ENCODE assay signal across 32 cellular contexts in the genomic region with DNA sequence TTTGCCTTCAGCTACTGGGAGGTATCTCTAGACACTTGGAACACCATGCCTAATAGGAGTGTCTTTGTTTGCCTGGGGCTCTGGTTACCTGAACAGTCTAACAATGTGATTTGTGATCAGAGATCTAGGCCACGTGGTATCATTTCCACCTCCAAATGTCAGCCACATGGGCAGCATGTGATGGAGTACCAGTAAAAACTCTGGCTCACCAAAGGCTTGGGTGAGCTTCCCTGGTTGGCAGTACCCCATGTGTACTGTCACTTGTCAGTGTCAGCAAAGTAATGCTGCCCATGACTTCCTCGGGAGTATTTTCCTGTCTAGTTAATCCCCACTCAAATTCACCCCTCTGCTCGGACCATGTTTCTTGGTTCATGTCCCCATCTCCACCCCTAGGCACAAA.
"Had no signal": no experiment of that assay in that cellular context is flagged by ENCODE, and none has a peak within 500 bp of the region (broad histone marks: within the 10 kb centered on the region; RNA-seq: fewer than 3 reads in every experiment).

No MANE protein-coding gene starts in this region.

- H3K27me3 ChIP-seq: adrenal gland, body of pancreas, cardiac muscle cell had no signal

- H3K4me3 Mint-ChIP-seq: activated CD4-positive, alpha-beta memory T cell treated with anti-CD3 and anti-CD28 coated beads for 36 hours; activated CD4-positive, alpha-beta T cell treated with anti-CD3 and anti-CD28 coated beads for 36 hours; activated CD4-positive, alpha-beta T cell treated with anti-CD3 and anti-CD28 coated beads, Interleukin-2, amount 10 ng/mL, durations not matched to agents 24 days and 14 days; activated CD8-positive, alpha-beta memory T cell treated with anti-CD3 and anti-CD28 coated beads, Interleukin-2, amount 10 ng/mL, durations not matched to agents 7 days and 5 days; activated CD8-positive, alpha-beta T cell treated with anti-CD3 and anti-CD28 coated beads, Interleukin-2, amount 10 ng/mL, durations not matched to agents 7 days and 5 days; activated naive CD4-positive, alpha-beta T cell treated with anti-CD3 and anti-CD28 coated beads for 36 hours; activated naive CD4-positive, alpha-beta T cell treated with anti-CD3 and anti-CD28 coated beads, Interleukin-2, amount 50 U/mL, for 24 hours; activated naive CD8-positive, alpha-beta T cell treated with anti-CD3 and anti-CD28 coated beads for 36 hours; activated naive CD8-positive, alpha-beta T cell treated with anti-CD3 and anti-CD28 coated beads, Interleukin-2, amount 50 U/mL, for 24 hours; activated T-helper 1 cell treated with anti-CD3 and anti-CD28 coated beads, Interleukin-12 subunit alpha, Interleukin-12 subunit beta, Interleukin-2, Interleukin-4 antibody, amounts not matched to agents 30 ng/mL and 10 ng/mL and 1 ng/mL, durations not matched to agents 14 hours and 24 hours and 36 hours; central memory CD8-positive, alpha-beta T cell; dendritic cell treated with granulocyte-macrophage colony-stimulating factor and Interleukin-4, amounts not matched to agents 40 ng/mL and 50 ng/mL, for 4 days had no signal

- ATAC-seq: activated CD4-positive, alpha-beta T cell treated with anti-CD3 and anti-CD28 coated beads for 36 hours; activated CD8-positive, alpha-beta memory T cell treated with anti-CD3 and anti-CD28 coated beads, Interleukin-2, amount 10 ng/mL, durations not matched to agents 7 days and 5 days; activated CD8-positive, alpha-beta T cell treated with anti-CD3 and anti-CD28 coated beads, Interleukin-2, amount 10 ng/mL, durations not matched to agents 7 days and 5 days; activated naive CD8-positive, alpha-beta T cell treated with anti-CD3 and anti-CD28 coated beads, Interleukin-2, amount 50 U/mL, for 24 hours; body of pancreas; foreskin keratinocyte; gastroesophageal sphincter had no signal

- H3K27ac Mint-ChIP-seq: activated CD4-positive, alpha-beta memory T cell treated with anti-CD3 and anti-CD28 coated beads for 36 hours; activated CD4-positive, alpha-beta T cell treated with anti-CD3 and anti-CD28 coated beads for 36 hours; activated CD4-positive, alpha-beta T cell treated with anti-CD3 and anti-CD28 coated beads, Interleukin-2, amount 10 ng/mL, durations not matched to agents 24 days and 14 days; activated CD8-positive, alpha-beta memory T cell treated with anti-CD3 and anti-CD28 coated beads, Interleukin-2, amount 10 ng/mL, durations not matched to agents 7 days and 5 days; activated CD8-positive, alpha-beta T cell treated with anti-CD3 and anti-CD28 coated beads, Interleukin-2, amount 10 ng/mL, durations not matched to agents 7 days and 5 days; activated naive CD4-positive, alpha-beta T cell treated with anti-CD3 and anti-CD28 coated beads for 36 hours; activated naive CD4-positive, alpha-beta T cell treated with anti-CD3 and anti-CD28 coated beads, Interleukin-2, amount 50 U/mL, for 24 hours; activated naive CD8-positive, alpha-beta T cell treated with anti-CD3 and anti-CD28 coated beads for 36 hours; activated naive CD8-positive, alpha-beta T cell treated with anti-CD3 and anti-CD28 coated beads, Interleukin-2, amount 50 U/mL, for 24 hours; activated T-helper 1 cell treated with anti-CD3 and anti-CD28 coated beads, Interleukin-12 subunit alpha, Interleukin-12 subunit beta, Interleukin-2, Interleukin-4 antibody, amounts not matched to agents 30 ng/mL and 10 ng/mL and 1 ng/mL, durations not matched to agents 14 hours and 24 hours and 36 hours; activated T-helper 2 cell treated with anti-CD3 and anti-CD28 coated beads, Interferon-gamma antibody, Interleukin-2, Interleukin-4, amounts not matched to agents 10 μg/mL and 5 μg/mL and 100 μg/mL, durations not matched to agents 14 hours and 24 hours and 36 hours; dendritic cell treated with granulocyte-macrophage colony-stimulating factor and Interleukin-4, amounts not matched to agents 40 ng/mL and 50 ng/mL, for 4 days had no signal

- H3K36me3 Mint-ChIP-seq: activated CD4-positive, alpha-beta memory T cell treated with anti-CD3 and anti-CD28 coated beads for 36 hours; activated CD8-positive, alpha-beta memory T cell treated with anti-CD3 and anti-CD28 coated beads, Interleukin-2, amount 10 ng/mL, durations not matched to agents 7 days and 5 days; activated naive CD4-positive, alpha-beta T cell treated with anti-CD3 and anti-CD28 coated beads, Interleukin-2, amount 50 U/mL, for 24 hours; activated naive CD8-positive, alpha-beta T cell treated with anti-CD3 and anti-CD28 coated beads for 36 hours had no signal

- H3K4me1 Mint-ChIP-seq: activated CD4-positive, alpha-beta T cell treated with anti-CD3 and anti-CD28 coated beads for 36 hours; activated CD4-positive, alpha-beta T cell treated with anti-CD3 and anti-CD28 coated beads, Interleukin-2, amount 10 ng/mL, durations not matched to agents 24 days and 14 days; activated CD8-positive, alpha-beta memory T cell treated with anti-CD3 and anti-CD28 coated beads, Interleukin-2, amount 10 ng/mL, durations not matched to agents 7 days and 5 days; activated naive CD4-positive, alpha-beta T cell treated with anti-CD3 and anti-CD28 coated beads, Interleukin-2, amount 50 U/mL, for 24 hours; activated naive CD8-positive, alpha-beta T cell treated with anti-CD3 and anti-CD28 coated beads for 36 hours; activated naive CD8-positive, alpha-beta T cell treated with anti-CD3 and anti-CD28 coated beads, Interleukin-2, amount 50 U/mL, for 24 hours; central memory CD8-positive, alpha-beta T cell had no signal

- H3K9me3 ChIP-seq: adrenal gland, body of pancreas, esophagus muscularis mucosa, gastroesophageal sphincter had no signal

- H3K27ac ChIP-seq: adrenal gland, body of pancreas, cardiac muscle cell, coronary artery, dorsolateral prefrontal cortex, esophagus muscularis mucosa, foreskin keratinocyte, gastroesophageal sphincter had no signal

- H3K4me1 ChIP-seq: adrenal gland, esophagus muscularis mucosa, gastroesophageal sphincter had no signal

- H3K9me3 Mint-ChIP-seq: activated CD4-positive, alpha-beta memory T cell treated with anti-CD3 and anti-CD28 coated beads for 36 hours; activated CD4-positive, alpha-beta T cell treated with anti-CD3 and anti-CD28 coated beads, Interleukin-2, amount 10 ng/mL, durations not matched to agents 24 days and 14 days; activated naive CD4-positive, alpha-beta T cell treated with anti-CD3 and anti-CD28 coated beads for 36 hours; activated naive CD4-positive, alpha-beta T cell treated with anti-CD3 and anti-CD28 coated beads, Interleukin-2, amount 50 U/mL, for 24 hours; activated naive CD8-positive, alpha-beta T cell treated with anti-CD3 and anti-CD28 coated beads for 36 hours; activated naive CD8-positive, alpha-beta T cell treated with anti-CD3 and anti-CD28 coated beads, Interleukin-2, amount 50 U/mL, for 24 hours; activated T-helper 1 cell treated with anti-CD3 and anti-CD28 coated beads, Interleukin-12 subunit alpha, Interleukin-12 subunit beta, Interleukin-2, Interleukin-4 antibody, amounts not matched to agents 30 ng/mL and 10 ng/mL and 1 ng/mL, durations not matched to agents 14 hours and 24 hours and 36 hours; activated T-helper 2 cell treated with anti-CD3 and anti-CD28 coated beads, Interferon-gamma antibody, Interleukin-2, Interleukin-4, amounts not matched to agents 10 μg/mL and 5 μg/mL and 100 μg/mL, durations not matched to agents 14 hours and 24 hours and 36 hours; central memory CD8-positive, alpha-beta T cell; dendritic cell treated with granulocyte-macrophage colony-stimulating factor and Interleukin-4, amounts not matched to agents 40 ng/mL and 50 ng/mL, for 4 days had no signal

- DNase-seq: activated CD4-positive, alpha-beta memory T cell treated with anti-CD3 and anti-CD28 coated beads for 36 hours; activated CD4-positive, alpha-beta T cell treated with anti-CD3 and anti-CD28 coated beads for 36 hours; activated CD4-positive, alpha-beta T cell treated with anti-CD3 and anti-CD28 coated beads, Interleukin-2, amount 10 ng/mL, durations not matched to agents 24 days and 14 days; activated CD4-positive, CD25-positive, alpha-beta regulatory T cell; activated CD4-positive, CD25-positive, alpha-beta regulatory T cell treated with anti-CD3 and anti-CD28 coated beads, Interleukin-2, amount 50 U/mL, for 72 hours; activated CD8-positive, alpha-beta memory T cell treated with anti-CD3 and anti-CD28 coated beads, Interleukin-2, amount 10 ng/mL, durations not matched to agents 7 days and 5 days; activated CD8-positive, alpha-beta memory T cell treated with anti-CD3 and anti-CD28 coated beads, Interleukin-2, amount 50 U/mL, for 4 hours; activated CD8-positive, alpha-beta T cell treated with anti-CD3 and anti-CD28 coated beads, Interleukin-2, amount 10 ng/mL, durations not matched to agents 7 days and 5 days; activated effector memory CD4-positive, alpha-beta T cell treated with anti-CD3 and anti-CD28 coated beads, Interleukin-2, amount 50 U/mL, for 16 hours; activated naive CD4-positive, alpha-beta T cell treated with anti-CD3 and anti-CD28 coated beads for 36 hours; activated naive CD8-positive, alpha-beta T cell treated with anti-CD3 and anti-CD28 coated beads for 36 hours; activated naive CD8-positive, alpha-beta T cell treated with anti-CD3 and anti-CD28 coated beads, Interleukin-2, amount 50 U/mL, for 24 hours; activated T-cell treated with anti-CD3 and anti-CD28 coated beads, Interleukin-2, amount 50 U/mL, for 1 hour; activated T-cell treated with anti-CD3 and anti-CD28 coated beads, Interleukin-2, amount 50 U/mL, for 48 hours; adrenal gland; amygdala; aorta; body of pancreas; dorsolateral prefrontal cortex; effector memory CD4-positive, alpha-beta T cell; erythroblast; foreskin keratinocyte; T-helper 2 cell had no signal

- H3K36me3 ChIP-seq: adrenal gland, cardiac muscle cell, esophagus muscularis mucosa, gastroesophageal sphincter had no signal

- H3K27me3 Mint-ChIP-seq: activated naive CD4-positive, alpha-beta T cell treated with anti-CD3 and anti-CD28 coated beads, Interleukin-2, amount 50 U/mL, for 24 hours; activated naive CD8-positive, alpha-beta T cell treated with anti-CD3 and anti-CD28 coated beads for 36 hours had no signal

- H3K4me3 ChIP-seq: adrenal gland, body of pancreas, cardiac muscle cell, coronary artery, dorsolateral prefrontal cortex, esophagus muscularis mucosa, gastroesophageal sphincter had no signal
